42 cellular contexts compared by ENCODE assay signal in genomic region chr3:100850721-100851120, GRCh38.
"Had no signal": no experiment of that assay in that cellular context is flagged by ENCODE, and none has a peak within 500 bp of the region (broad histone marks: within the 10 kb centered on the region; RNA-seq: fewer than 3 reads in every experiment).

No MANE protein-coding gene starts in this region.

- H3K27ac Mint-ChIP-seq: activated CD4-positive, alpha-beta memory T cell treated with anti-CD3 and anti-CD28 coated beads, Interleukin-2, amount 10 ng/mL, durations not matched to agents 7 days and 5 days; activated CD4-positive, alpha-beta T cell treated with anti-CD3 and anti-CD28 coated beads for 36 hours; activated CD4-positive, alpha-beta T cell treated with anti-CD3 and anti-CD28 coated beads, Interleukin-2, amount 10 ng/mL, durations not matched to agents 7 days and 5 days; activated CD8-positive, alpha-beta memory T cell treated with anti-CD3 and anti-CD28 coated beads, Interleukin-2, amount 10 ng/mL, durations not matched to agents 7 days and 5 days; activated CD8-positive, alpha-beta T cell treated with anti-CD3 and anti-CD28 coated beads, Interleukin-2, amount 10 ng/mL, durations not matched to agents 7 days and 5 days; activated naive CD4-positive, alpha-beta T cell treated with anti-CD3 and anti-CD28 coated beads for 36 hours; activated naive CD4-positive, alpha-beta T cell treated with anti-CD3 and anti-CD28 coated beads, Interleukin-2, amount 50 U/mL, for 72 hours; activated naive CD8-positive, alpha-beta T cell treated with anti-CD3 and anti-CD28 coated beads for 36 hours; activated T-cell treated with anti-CD3 and anti-CD28 coated beads, Interleukin-2, amount 50 U/mL, for 72 hours; activated T-helper 1 cell treated with anti-CD3 and anti-CD28 coated beads, Interleukin-12 subunit alpha, Interleukin-12 subunit beta, Interleukin-2, Interleukin-4 antibody, amounts not matched to agents 30 ng/mL and 10 ng/mL and 1 ng/mL, durations not matched to agents 14 hours and 24 hours and 36 hours; activated T-helper 17 cell treated with anti-CD3 and anti-CD28 coated beads, Interleukin-2, amount 50 U/mL, for 72 hours; T-helper 1 cell treated with Interleukin-12 subunit alpha and Interleukin-12 subunit beta and Interleukin-4 antibody, amounts not matched to agents 30 μg/mL and 1 μg/mL, for 36 hours; T-helper 2 cell treated with Interferon-gamma antibody and Interleukin-4, amounts not matched to agents 5 μg/mL and 100 μg/mL, for 36 hours; WTC11 had no signal

- H3K4me3 Mint-ChIP-seq: activated CD4-positive, alpha-beta memory T cell treated with anti-CD3 and anti-CD28 coated beads, Interleukin-2, amount 10 ng/mL, durations not matched to agents 7 days and 5 days; activated CD4-positive, alpha-beta T cell treated with anti-CD3 and anti-CD28 coated beads for 36 hours; activated CD4-positive, alpha-beta T cell treated with anti-CD3 and anti-CD28 coated beads, Interleukin-2, amount 10 ng/mL, durations not matched to agents 7 days and 5 days; activated CD8-positive, alpha-beta memory T cell treated with anti-CD3 and anti-CD28 coated beads, Interleukin-2, amount 10 ng/mL, durations not matched to agents 7 days and 5 days; activated CD8-positive, alpha-beta T cell treated with anti-CD3 and anti-CD28 coated beads, Interleukin-2, amount 10 ng/mL, durations not matched to agents 7 days and 5 days; activated naive CD4-positive, alpha-beta T cell treated with anti-CD3 and anti-CD28 coated beads for 36 hours; activated naive CD8-positive, alpha-beta T cell treated with anti-CD3 and anti-CD28 coated beads for 36 hours; activated T-cell treated with anti-CD3 and anti-CD28 coated beads, Interleukin-2, amount 50 U/mL, for 4 hours; activated T-cell treated with anti-CD3 and anti-CD28 coated beads, Interleukin-2, amount 50 U/mL, for 72 hours; activated T-helper 1 cell treated with anti-CD3 and anti-CD28 coated beads, Interleukin-12 subunit alpha, Interleukin-12 subunit beta, Interleukin-2, Interleukin-4 antibody, amounts not matched to agents 30 ng/mL and 10 ng/mL and 1 ng/mL, durations not matched to agents 14 hours and 24 hours and 36 hours; activated T-helper 17 cell treated with anti-CD3 and anti-CD28 coated beads, Interleukin-2, amount 50 U/mL, for 72 hours; central memory CD8-positive, alpha-beta T cell; T-helper 1 cell treated with Interleukin-12 subunit alpha and Interleukin-12 subunit beta and Interleukin-4 antibody, amounts not matched to agents 30 μg/mL and 1 μg/mL, for 36 hours; T-helper 2 cell treated with Interferon-gamma antibody and Interleukin-4, amounts not matched to agents 5 μg/mL and 100 μg/mL, for 36 hours; WTC11 had no signal

- H3K27ac ChIP-seq: adrenal gland, body of pancreas, brain microvascular endothelial cell, breast epithelium, cardiac muscle cell, WERI-Rb-1 had no signal

- H3K9me3 Mint-ChIP-seq: activated CD4-positive, alpha-beta memory T cell treated with anti-CD3 and anti-CD28 coated beads, Interleukin-2, amount 10 ng/mL, durations not matched to agents 7 days and 5 days; activated CD4-positive, alpha-beta T cell treated with anti-CD3 and anti-CD28 coated beads, Interleukin-2, amount 10 ng/mL, durations not matched to agents 7 days and 5 days; activated naive CD4-positive, alpha-beta T cell treated with anti-CD3 and anti-CD28 coated beads for 36 hours; activated naive CD4-positive, alpha-beta T cell treated with anti-CD3 and anti-CD28 coated beads, Interleukin-2, amount 50 U/mL, for 72 hours; activated naive CD8-positive, alpha-beta T cell treated with anti-CD3 and anti-CD28 coated beads for 36 hours; activated T-cell treated with anti-CD3 and anti-CD28 coated beads, Interleukin-2, amount 50 U/mL, for 4 hours; activated T-helper 1 cell treated with anti-CD3 and anti-CD28 coated beads, Interleukin-12 subunit alpha, Interleukin-12 subunit beta, Interleukin-2, Interleukin-4 antibody, amounts not matched to agents 30 ng/mL and 10 ng/mL and 1 ng/mL, durations not matched to agents 14 hours and 24 hours and 36 hours; activated T-helper 17 cell treated with anti-CD3 and anti-CD28 coated beads, Interleukin-2, amount 50 U/mL, for 72 hours; central memory CD8-positive, alpha-beta T cell; T-helper 1 cell treated with Interleukin-12 subunit alpha and Interleukin-12 subunit beta and Interleukin-4 antibody, amounts not matched to agents 30 μg/mL and 1 μg/mL, for 36 hours; T-helper 2 cell treated with Interferon-gamma antibody and Interleukin-4, amounts not matched to agents 5 μg/mL and 100 μg/mL, for 36 hours; WTC11 had no signal

- DNase-seq: activated CD4-positive, alpha-beta memory T cell treated with anti-CD3 and anti-CD28 coated beads, Interleukin-2, amount 10 ng/mL, durations not matched to agents 7 days and 5 days; activated CD4-positive, alpha-beta T cell treated with anti-CD3 and anti-CD28 coated beads for 1 hour; activated CD4-positive, alpha-beta T cell treated with anti-CD3 and anti-CD28 coated beads for 36 hours; activated CD4-positive, alpha-beta T cell treated with anti-CD3 and anti-CD28 coated beads for 48 hours; activated CD4-positive, alpha-beta T cell treated with anti-CD3 and anti-CD28 coated beads, Interleukin-2, amount 10 ng/mL, durations not matched to agents 7 days and 5 days; activated CD4-positive, alpha-beta T cell treated with anti-CD3 and anti-CD28 coated beads, Interleukin-2, amount 50 U/mL, for 48 hours; activated CD4-positive, CD25-positive, alpha-beta regulatory T cell; activated CD8-positive, alpha-beta memory T cell treated with anti-CD3 and anti-CD28 coated beads for 24 hours; activated CD8-positive, alpha-beta memory T cell treated with anti-CD3 and anti-CD28 coated beads, Interleukin-2, amount 10 ng/mL, durations not matched to agents 7 days and 5 days; activated CD8-positive, alpha-beta memory T cell treated with anti-CD3 and anti-CD28 coated beads, Interleukin-2, amount 50 U/mL, for 48 hours; activated CD8-positive, alpha-beta T cell treated with anti-CD3 and anti-CD28 coated beads, Interleukin-2, amount 10 ng/mL, durations not matched to agents 7 days and 5 days; activated effector memory CD4-positive, alpha-beta T cell treated with anti-CD3 and anti-CD28 coated beads, Interleukin-2, amount 50 U/mL, for 16 hours; activated gamma-delta T cell treated with Interleukin-2 at 50 U/mL for 16 hours; activated naive CD4-positive, alpha-beta T cell; activated naive CD4-positive, alpha-beta T cell treated with anti-CD3 and anti-CD28 coated beads for 36 hours; activated naive CD4-positive, alpha-beta T cell treated with anti-CD3 and anti-CD28 coated beads, Interleukin-2, amount 50 U/mL, for 16 hours; activated naive CD8-positive, alpha-beta T cell treated with anti-CD3 and anti-CD28 coated beads for 36 hours; activated T-cell treated with anti-CD3 and anti-CD28 coated beads, Interleukin-2, amount 50 U/mL, for 4 hours; activated T-cell treated with anti-CD3 and anti-CD28 coated beads, Interleukin-2, amount 50 U/mL, for 72 hours; adrenal gland; amniotic stem cell; aorta; body of pancreas; brain microvascular endothelial cell; caudate nucleus; cerebellar nuclear complex; T-helper 1 cell; T-helper 2 cell; T-helper 9 cell; WERI-Rb-1 had no signal

- FAIRE-seq: astrocyte, TTC549 had no signal

- H3K4me3 ChIP-seq: adrenal gland, body of pancreas, breast epithelium, cardiac muscle cell had no signal

- H3K36me3 Mint-ChIP-seq: activated CD8-positive, alpha-beta memory T cell treated with anti-CD3 and anti-CD28 coated beads, Interleukin-2, amount 10 ng/mL, durations not matched to agents 7 days and 5 days; activated naive CD4-positive, alpha-beta T cell treated with anti-CD3 and anti-CD28 coated beads, Interleukin-2, amount 50 U/mL, for 72 hours; activated naive CD8-positive, alpha-beta T cell treated with anti-CD3 and anti-CD28 coated beads for 36 hours; WTC11 had no signal

- ATAC-seq: activated CD4-positive, alpha-beta T cell treated with anti-CD3 and anti-CD28 coated beads for 36 hours; activated CD4-positive, CD25-positive, alpha-beta regulatory T cell treated with anti-CD3 and anti-CD28 coated beads, Interleukin-2, amount 50 U/mL, for 24 hours; activated CD8-positive, alpha-beta memory T cell treated with anti-CD3 and anti-CD28 coated beads, Interleukin-2, amount 10 ng/mL, durations not matched to agents 7 days and 5 days; activated CD8-positive, alpha-beta T cell treated with anti-CD3 and anti-CD28 coated beads, Interleukin-2, amount 10 ng/mL, durations not matched to agents 7 days and 5 days; activated naive CD4-positive, alpha-beta T cell treated with anti-CD3 and anti-CD28 coated beads, Interleukin-2, amount 50 U/mL, for 72 hours; activated T-cell treated with anti-CD3 and anti-CD28 coated beads, Interleukin-2, amount 50 U/mL, for 4 hours; activated T-cell treated with anti-CD3 and anti-CD28 coated beads, Interleukin-2, amount 50 U/mL, for 72 hours; activated T-helper 17 cell treated with anti-CD3 and anti-CD28 coated beads, Interleukin-2, amount 50 U/mL, for 72 hours; body of pancreas; WTC11 had no signal

- H3K27me3 ChIP-seq: adrenal gland, body of pancreas, brain microvascular endothelial cell, breast epithelium, cardiac muscle cell had no signal

- H3K4me1 ChIP-seq: adrenal gland, body of pancreas, breast epithelium had no signal

- H3K9me3 ChIP-seq: adrenal gland, body of pancreas, breast epithelium had no signal

- H3K4me1 Mint-ChIP-seq: activated CD4-positive, alpha-beta memory T cell treated with anti-CD3 and anti-CD28 coated beads, Interleukin-2, amount 10 ng/mL, durations not matched to agents 7 days and 5 days; activated CD8-positive, alpha-beta memory T cell treated with anti-CD3 and anti-CD28 coated beads, Interleukin-2, amount 10 ng/mL, durations not matched to agents 7 days and 5 days; activated T-helper 17 cell treated with anti-CD3 and anti-CD28 coated beads, Interleukin-2, amount 50 U/mL, for 72 hours; central memory CD8-positive, alpha-beta T cell; WTC11 had no signal

- H3K36me3 ChIP-seq: adrenal gland, brain microvascular endothelial cell, breast epithelium, cardiac muscle cell, WERI-Rb-1 had no signal

- H3K27me3 Mint-ChIP-seq: activated CD4-positive, alpha-beta T cell treated with anti-CD3 and anti-CD28 coated beads for 36 hours; activated naive CD8-positive, alpha-beta T cell treated with anti-CD3 and anti-CD28 coated beads for 36 hours had no signal
